22 cellular contexts compared by ENCODE assay signal in the genomic region with DNA sequence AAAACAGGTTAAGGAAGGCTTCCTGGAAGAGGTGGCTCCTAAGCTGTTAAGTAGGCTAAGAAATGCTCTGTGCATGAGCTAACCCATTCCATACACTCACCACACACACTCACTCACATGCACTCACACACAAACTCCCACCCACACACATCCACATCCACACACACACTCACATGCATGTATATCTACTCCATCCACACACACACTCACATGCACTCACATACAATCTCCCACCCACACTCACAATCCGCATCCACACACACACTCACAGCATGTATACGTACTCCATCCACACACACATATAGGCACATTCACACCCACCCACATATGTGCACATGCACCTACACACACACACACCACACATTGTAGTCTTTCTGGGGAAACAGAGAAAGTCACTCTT.
DNase-seq lines count a peak whose midpoint lies in the region; ATAC-seq, FAIRE-seq and TF ChIP-seq lines count a peak whose summit lies in the region.
"Had no signal": no experiment of that assay in that cellular context is flagged by ENCODE, and none has a peak within 500 bp of the region (broad histone marks: within the 10 kb centered on the region; RNA-seq: fewer than 3 reads in every experiment).

No MANE protein-coding gene starts in this region.

- TF ChIP-seq RAD21 in IMR-90 (IDR thresholded peaks at IDR 0.05; ENCODE audit: low read length) (no peak), H1 (IDR thresholded peaks at IDR 0.05 in 1 of 2, conservative IDR thresholded peaks at IDR 0.05 in 1 of 2; ENCODE audit: low read depth in 2 of 2, low read length in 2 of 2) (no peak)

- no TSS peak for BruUV-seq in IMR-90 (replicated peaks; lab: Mats Ljungman, UMichigan)

- H3K4me1 ChIP-seq in IMR-90 (ENCODE audit: control insufficient read depth, insufficient read depth, low read length) (0 out of 2 replicates have a peak, but pooled peaks cover 1% of the 10 kb centered on the region), H1 (replicated peaks in 1 of 4; ENCODE audit: control insufficient read depth in 3 of 4, insufficient read depth in 4 of 4, low read length in 3 of 4) (no peaks in the 10 kb centered on the region; a peak in 1 of 7 replicates), trophoblast cell (ENCODE audit: control insufficient read depth in 1 of 2, insufficient read depth in 2 of 2, low read length in 2 of 2) (no peaks in the 10 kb centered on the region), colonic mucosa (no peaks in the 10 kb centered on the region)
- H3K4me1 ChIP-seq: HAP-1 had no signal

- peaks cover 5% of the 10 kb centered on the region; the same call in 1 of the 2 replicates for H3K9me1 ChIP-seq in IMR-90 (ENCODE audit: insufficient read depth, low read length)

- no peak overlapping the region for H3K14ac ChIP-seq in IMR-90 (replicated peaks; ENCODE audit: low read depth, low read length)
- no peak overlapping the region for H3K14ac ChIP-seq in H1 (ENCODE audit: insufficient read length)
- H3K14ac ChIP-seq in trophoblast cell (ENCODE audit: low read length), result no peak overlapping the region

- CTCF ChIA-PET in IMR-90 (lab: Yijun Ruan, JAX) (no interaction called here), H1 (lab: Charles Lee; ENCODE audit: partially characterized antibody) (interaction anchor here (0.6 to 3.0 kb wide), 2 partner anchors 10 to 834 kb away, joined by 3 to 8 read pairs; no protein-coding TSS in a partner anchor)

- H3K9ac ChIP-seq in IMR-90 (ENCODE audit: low read depth, low read length) (no peak overlapping the region), H1 (replicated peaks in 1 of 4; ENCODE audit: extremely low read depth in 1 of 4, low read depth in 3 of 4, low read length in 3 of 4) (peak overlapping the region in 1 of 4 experiments; percentile 32; a peak in 2 of 7 replicates), trophoblast cell (ENCODE audit: low read length) (no peak overlapping the region), colonic mucosa (ENCODE audit: low read depth in 2 of 2, low read length in 2 of 2) (no peak overlapping the region)

- in situ Hi-C loops in IMR-90 (cut with MboI; ENCODE audit: low sequenced_read_pairs), result no loop called here

- H2BK15ac ChIP-seq in IMR-90 (ENCODE audit: low read depth, low read length) (no peak overlapping the region), H1 (ENCODE audit: low read length) (no peak overlapping the region)

- H2AFZ ChIP-seq in IMR-90 (replicated peaks; ENCODE audit: low read length, poor library complexity) (no peak overlapping the region), H1 (ENCODE audit: low read length) (no peak overlapping the region), trophoblast cell (ENCODE audit: insufficient read depth, low read length, poor library complexity) (no peak overlapping the region)

- H3K79me2 ChIP-seq in H1 (ENCODE audit: control insufficient read depth in 1 of 2, insufficient read depth in 2 of 2, low read length in 2 of 2) (no peaks in the 10 kb centered on the region), trophoblast cell (ENCODE audit: control insufficient read depth, insufficient read depth, low read length, poor library complexity) (no peaks in the 10 kb centered on the region)

- H2BK5ac ChIP-seq in IMR-90 (ENCODE audit: low read depth, low read length, poor library complexity, severe bottlenecking), result no peak overlapping the region
- H2BK5ac ChIP-seq in H1 (ENCODE audit: low read depth, low read length), result no peak overlapping the region
- no peak overlapping the region for H2BK5ac ChIP-seq in trophoblast cell (ENCODE audit: low read depth, low read length, poor library complexity)

- H4K20me1 ChIP-seq in IMR-90 (ENCODE audit: insufficient read depth, low read length) (no peaks in the 10 kb centered on the region), H1 (replicated peaks in 1 of 2; ENCODE audit: control insufficient read depth in 1 of 2, insufficient read depth in 2 of 2, low read length in 2 of 2) (peaks cover 0 to 2% of the 10 kb centered on the region in 2 experiments)

- no peaks in the 10 kb centered on the region for H3K9me3 Mint-ChIP-seq in activated naive CD8-positive, alpha-beta T cell treated with anti-CD3 and anti-CD28 coated beads, Interleukin-2, amount 10 ng/mL, durations not matched to agents 7 days and 5 days
- H3K9me3 Mint-ChIP-seq in activated naive CD8-positive, alpha-beta T cell treated with anti-CD3 and anti-CD28 coated beads for 36 hours, result no peaks in the 10 kb centered on the region
- H3K9me3 Mint-ChIP-seq: CD4-positive, alpha-beta memory T cell; HFFc6 had no signal

- no peak for TF ChIP-seq CTCF in IMR-90 (conservative IDR thresholded peaks at IDR 0.05; ENCODE audit: low read depth, low read length)
- no peak for TF ChIP-seq CTCF in H1 (IDR thresholded peaks at IDR 0.05; ENCODE audit: control extremely low read depth in 1 of 3, insufficient read depth in 1 of 3, low read depth in 1 of 3, low read length in 3 of 3)
- TF ChIP-seq CTCF in colonic mucosa (IDR thresholded peaks at IDR 0.05), result no peak

- H3K27me3 ChIP-seq in IMR-90 (ENCODE audit: control insufficient read depth, insufficient read depth, low read length) (peaks cover 15% of the 10 kb centered on the region), H1 (replicated peaks in 1 of 4; ENCODE audit: control insufficient read depth in 3 of 4, extremely low read depth in 1 of 4, insufficient read depth in 3 of 4, low read length in 3 of 4) (no peaks in the 10 kb centered on the region), trophoblast cell (ENCODE audit: insufficient read depth, low read length) (no peaks in the 10 kb centered on the region), colonic mucosa (no peaks in the 10 kb centered on the region)

- H3K23ac ChIP-seq in IMR-90 (ENCODE audit: low read depth, low read length), result no peak overlapping the region
- H3K23ac ChIP-seq in H1 (ENCODE audit: insufficient read length), result no peak overlapping the region
- peak overlapping the region; percentile 60 for H3K23ac ChIP-seq in trophoblast cell (ENCODE audit: low read length)

- no peak for TF ChIP-seq EP300 in H1 (IDR thresholded peaks at IDR 0.05; ENCODE audit: borderline replicate concordance in 1 of 2, low read depth in 2 of 2, low read length in 2 of 2)

- H4K91ac ChIP-seq in IMR-90 (ENCODE audit: insufficient read depth, low read depth, low read length) (no peak overlapping the region), H1 (replicated peaks; ENCODE audit: insufficient read length, low read length) (no peak overlapping the region), trophoblast cell (ENCODE audit: low read depth, low read length) (no peak overlapping the region)

- H3K4ac ChIP-seq in IMR-90 (ENCODE audit: low read depth, low read length) (no peak overlapping the region), H1 (replicated peaks; ENCODE audit: insufficient read length, low read depth, low read length) (no peak overlapping the region), trophoblast cell (ENCODE audit: low read depth, low read length) (no peak overlapping the region)

- H3K56ac ChIP-seq in IMR-90 (ENCODE audit: extremely low read depth, insufficient read depth, low read length) (no peak overlapping the region), H1 (replicated peaks; ENCODE audit: insufficient read length, low read depth, low read length) (no peak overlapping the region)

- no peaks in the 10 kb centered on the region for H3K23me2 ChIP-seq in H1 (ENCODE audit: low read depth, low read length)

- peak overlapping the region; percentile 0 for H3K27ac Mint-ChIP-seq in activated naive CD8-positive, alpha-beta T cell treated with anti-CD3 and anti-CD28 coated beads, Interleukin-2, amount 10 ng/mL, durations not matched to agents 7 days and 5 days
- H3K27ac Mint-ChIP-seq in activated naive CD8-positive, alpha-beta T cell treated with anti-CD3 and anti-CD28 coated beads for 36 hours, result no peak overlapping the region
- H3K27ac Mint-ChIP-seq: B cell; CD4-positive, alpha-beta memory T cell; HFFc6 had no signal

- TF ChIP-seq POLR2A in IMR-90 (IDR thresholded peaks at IDR 0.05; ENCODE audit: low read depth, low read length) (no peak), H1 (IDR thresholded peaks at IDR 0.05; ENCODE audit: control extremely low read depth in 1 of 2, low read depth in 2 of 2, low read length in 2 of 2) (no peak)

- no peak overlapping the region for H3K4me3 ChIP-seq in IMR-90 (ENCODE audit: insufficient read depth, low read depth, low read length)
- no peak overlapping the region for H3K4me3 ChIP-seq in H1 (ENCODE audit: extremely low read depth in 1 of 4, insufficient read depth in 2 of 4, low read depth in 3 of 4, low read length in 4 of 4)
- H3K4me3 ChIP-seq in trophoblast cell (ENCODE audit: low read depth, low read length), result peak overlapping the region; percentile 53
- H3K4me3 ChIP-seq in colonic mucosa, result no peak overlapping the region
- H3K4me3 ChIP-seq: HAP-1 had no signal

- H2BK120ac ChIP-seq in IMR-90 (ENCODE audit: low read depth, low read length), result no peak overlapping the region
- H2BK120ac ChIP-seq in H1 (replicated peaks; ENCODE audit: low read depth, low read length), result no peak overlapping the region
- no peak overlapping the region for H2BK120ac ChIP-seq in trophoblast cell (ENCODE audit: insufficient read depth, low read length, poor library complexity)

- WGBS in IMR-90 (ENCODE audit: extremely low coverage in 2 of 2, insufficient read length in 1 of 2), 2 experiments, result 100% methylated on average over 1 of the region's 2 CpGs; no CpG with 5 or more reads in 1 of the 2 experiments
- 83 to 100% methylated on average over 1 to 2 of the region's 2 CpGs for WGBS in H1 (ENCODE audit: extremely low coverage in 1 of 2, insufficient coverage in 1 of 2, insufficient read length in 1 of 2, insufficient replicate concordance in 2 of 2, low coverage in 1 of 2, low lambda C conversion rate in 2 of 2, missing lambda C conversion rate in 1 of 2), 2 experiments
- 100% methylated on average over 2 of the region's 2 CpGs for WGBS in trophoblast cell (ENCODE audit: extremely low coverage, insufficient coverage, insufficient read length)

- peaks cover 24% of the 10 kb centered on the region for H3K27me3 Mint-ChIP-seq in activated naive CD8-positive, alpha-beta T cell treated with anti-CD3 and anti-CD28 coated beads, Interleukin-2, amount 10 ng/mL, durations not matched to agents 7 days and 5 days
- peaks cover 18% of the 10 kb centered on the region for H3K27me3 Mint-ChIP-seq in activated naive CD8-positive, alpha-beta T cell treated with anti-CD3 and anti-CD28 coated beads for 36 hours

- intact Hi-C loops in IMR-90 (cut with micrococcal nuclease) (no loop called here), colonic mucosa (cut with DNase I) (no loop called here)

- no peak for ATAC-seq in activated naive CD8-positive, alpha-beta T cell treated with anti-CD3 and anti-CD28 coated beads, Interleukin-2, amount 10 ng/mL, durations not matched to agents 7 days and 5 days (ENCODE audit: low read depth)
- no peak for ATAC-seq in IMR-90 (ENCODE audit: low read depth)

- H2BK20ac ChIP-seq in IMR-90 (ENCODE audit: low read depth, low read length) (no peak overlapping the region), H1 (ENCODE audit: low read length) (no peak overlapping the region)

- H3K4me1 Mint-ChIP-seq in activated naive CD8-positive, alpha-beta T cell treated with anti-CD3 and anti-CD28 coated beads, Interleukin-2, amount 10 ng/mL, durations not matched to agents 7 days and 5 days, result peaks cover 22% of the 10 kb centered on the region
- peaks cover 5% of the 10 kb centered on the region for H3K4me1 Mint-ChIP-seq in activated naive CD8-positive, alpha-beta T cell treated with anti-CD3 and anti-CD28 coated beads for 36 hours

- H4K12ac ChIP-seq in trophoblast cell (ENCODE audit: low read depth, low read length), result no peak overlapping the region

- dilution Hi-C loops in IMR-90 (cut with HindIII; ENCODE audit: low sequenced_read_pairs, unreplicated experiment), result no loop called here

- H3K36me3 Mint-ChIP-seq in activated naive CD8-positive, alpha-beta T cell treated with anti-CD3 and anti-CD28 coated beads, Interleukin-2, amount 10 ng/mL, durations not matched to agents 7 days and 5 days, result no peaks in the 10 kb centered on the region
- H3K36me3 Mint-ChIP-seq in activated naive CD8-positive, alpha-beta T cell treated with anti-CD3 and anti-CD28 coated beads for 36 hours, result no peaks in the 10 kb centered on the region
- H3K36me3 Mint-ChIP-seq: CD4-positive, alpha-beta memory T cell had no signal

- H3K4me2 ChIP-seq in IMR-90 (ENCODE audit: low read depth, low read length) (no peak overlapping the region), H1 (ENCODE audit: insufficient read depth in 1 of 2, low read depth in 2 of 2, low read length in 2 of 2) (no peak overlapping the region), trophoblast cell (ENCODE audit: low read length) (no peak overlapping the region)

- no peak overlapping the region for H3K4me3 Mint-ChIP-seq in activated naive CD8-positive, alpha-beta T cell treated with anti-CD3 and anti-CD28 coated beads, Interleukin-2, amount 10 ng/mL, durations not matched to agents 7 days and 5 days
- H3K4me3 Mint-ChIP-seq in activated naive CD8-positive, alpha-beta T cell treated with anti-CD3 and anti-CD28 coated beads for 36 hours, result no peak overlapping the region
- H3K4me3 Mint-ChIP-seq: B cell; CD4-positive, alpha-beta memory T cell; HFFc6 had no signal

- no peak for DNase-seq in activated naive CD8-positive, alpha-beta T cell treated with anti-CD3 and anti-CD28 coated beads, Interleukin-2, amount 10 ng/mL, durations not matched to agents 7 days and 5 days
- DNase-seq in activated naive CD8-positive, alpha-beta T cell treated with anti-CD3 and anti-CD28 coated beads for 36 hours, result no peak
- DNase-seq in IMR-90, result no peak
- DNase-seq in H1 (ENCODE audit: low read depth in 1 of 2, low spot score in 2 of 2), result no peak
- DNase-seq in trophoblast cell, result no peak
- DNase-seq in NCI-H446 (lab: John Stamatoyannopoulos, UW), result no peak
- DNase-seq in colonic mucosa, result no peak
- DNase-seq in NCI-H1436 treated with DMSO at 0.1 percent for 48 hours (lab: John Stamatoyannopoulos, UW), result no peak
- DNase-seq: CD4-positive, alpha-beta memory T cell; DMS153; DMS79 treated with DMSO at 0.1 percent for 48 hours; EL; GDM1; GOT3; HFFc6 had no signal

- POLR2A ChIA-PET in activated naive CD8-positive, alpha-beta T cell treated with anti-CD3 and anti-CD28 coated beads, Interleukin-2, amount 10 ng/mL, durations not matched to agents 7 days and 5 days (lab: Charles Lee), result interaction anchor here (1.2 kb wide), 1 partner anchor 69 kb away, joined by 4 read pairs; no protein-coding TSS in a partner anchor
- POLR2A ChIA-PET in IMR-90 (lab: Charles Lee; ENCODE audit: unreplicated experiment), result no interaction called here
- POLR2A ChIA-PET in H1 (lab: Charles Lee; ENCODE audit: partially characterized antibody), result no interaction called here

- H4K8ac ChIP-seq in IMR-90 (ENCODE audit: low read depth in 2 of 2, low read length in 2 of 2), result no peak overlapping the region
- H4K8ac ChIP-seq in H1 (ENCODE audit: extremely low read depth, insufficient read depth, low read length), result no peak overlapping the region
- H4K8ac ChIP-seq in trophoblast cell (ENCODE audit: low read depth, low read length), result no peak overlapping the region

- H2AK9ac ChIP-seq in IMR-90 (replicated peaks; ENCODE audit: low read depth, low read length, poor library complexity), result no peak overlapping the region

- H3K9me3 ChIP-seq in IMR-90 (ENCODE audit: control insufficient read depth, insufficient read depth, low read length), result no peaks in the 10 kb centered on the region
- no peaks in the 10 kb centered on the region for H3K9me3 ChIP-seq in H1 (ENCODE audit: insufficient read depth in 2 of 2, low read depth in 1 of 2, low read length in 1 of 2)
- peaks cover 3% of the 10 kb centered on the region for H3K9me3 ChIP-seq in trophoblast cell (ENCODE audit: insufficient read depth, low read depth, low read length)
- no peaks in the 10 kb centered on the region for H3K9me3 ChIP-seq in colonic mucosa
- H3K9me3 ChIP-seq: HAP-1 had no signal

- peak overlapping the region; percentile 35; the same call in 1 of the 2 replicates for H2BK12ac ChIP-seq in H1 (ENCODE audit: low read depth, low read length)
- H2BK12ac ChIP-seq in trophoblast cell (ENCODE audit: low read length), result no peak overlapping the region

- H3K79me1 ChIP-seq in IMR-90 (ENCODE audit: low read depth in 1 of 2, low read length in 2 of 2) (no peaks in the 10 kb centered on the region), H1 (ENCODE audit: low read depth, low read length) (no peaks in the 10 kb centered on the region), trophoblast cell (ENCODE audit: low read length) (no peaks in the 10 kb centered on the region)

- H3K36me3 ChIP-seq in IMR-90 (ENCODE audit: control insufficient read depth, insufficient read depth, low read length) (no peaks in the 10 kb centered on the region), H1 (ENCODE audit: control insufficient read depth in 2 of 4, insufficient read depth in 4 of 4, low read length in 3 of 4) (no peaks in the 10 kb centered on the region), trophoblast cell (ENCODE audit: control insufficient read depth in 1 of 2, insufficient read depth in 2 of 2, low read length in 2 of 2) (no peaks in the 10 kb centered on the region), colonic mucosa (no peaks in the 10 kb centered on the region)
- H3K36me3 ChIP-seq: HAP-1 had no signal

- FAIRE-seq in H1 (lab: Jason Lieb, UNC), result no peak
- FAIRE-seq: A204.1, D721Med, GM19239 had no signal

- H3K18ac ChIP-seq in IMR-90 (ENCODE audit: low read depth, low read length) (no peak overlapping the region), H1 (ENCODE audit: extremely low read depth, low read length) (no peak overlapping the region), trophoblast cell (ENCODE audit: low read length) (no peak overlapping the region)

- H3K27ac ChIP-seq in IMR-90 (ENCODE audit: insufficient read depth, low read length) (no peak overlapping the region), H1 (ENCODE audit: low read depth, low read length) (no peak overlapping the region), trophoblast cell (ENCODE audit: low read depth, low read length) (no peak overlapping the region), colonic mucosa (no peak overlapping the region)
- H3K27ac ChIP-seq: C4-2B, HL-60 had no signal

- peak overlapping the region; percentile 76; the same call in 1 of the 2 replicates for H2AK5ac ChIP-seq in IMR-90 (ENCODE audit: low read depth, low read length)
- peak overlapping the region; percentile 71 for H2AK5ac ChIP-seq in H1 (ENCODE audit: low read depth, low read length)
- no peak overlapping the region for H2AK5ac ChIP-seq in trophoblast cell (ENCODE audit: low read length)

- H4K5ac ChIP-seq in IMR-90 (ENCODE audit: low read depth, low read length), result no peak overlapping the region
- no peak overlapping the region for H4K5ac ChIP-seq in H1 (ENCODE audit: insufficient read length, low read depth, low read length)
